Comparison of ENCODE assay signal across 17 cellular contexts in genomic region chr13:66992683-66993082, GRCh38.
DNase-seq lines count a peak whose midpoint lies in the region; ATAC-seq, FAIRE-seq and TF ChIP-seq lines count a peak whose summit lies in the region.
"Had no signal": no experiment of that assay in that cellular context is flagged by ENCODE, and none has a peak within 500 bp of the region (broad histone marks: within the 10 kb centered on the region; RNA-seq: fewer than 3 reads in every experiment).

No MANE protein-coding gene starts in this region.

- H3K36me3 Mint-ChIP-seq in GM23338 (ENCODE audit: low read depth) (no peaks in the 10 kb centered on the region), activated B cell treated with CpG ODN at 0.5 μM for 24 hours (ENCODE audit: low read depth) (no peaks in the 10 kb centered on the region)
- H3K36me3 Mint-ChIP-seq: CD14-positive monocyte had no signal

- no peaks in the 10 kb centered on the region for H3F3A ChIP-seq in GM23338 (replicated peaks; ENCODE audit: low read depth)
- no peaks in the 10 kb centered on the region for H3F3A ChIP-seq in smooth muscle cell (ENCODE audit: low read depth)

- no TSS peak for BruUV-seq in endothelial cell of umbilical vein (replicated peaks; lab: Mats Ljungman, UMichigan)

- TF ChIP-seq POLR2A in endothelial cell of umbilical vein (IDR thresholded peaks at IDR 0.05; ENCODE audit: low read depth, low read length): no peak

- H3K9me1 ChIP-seq in endothelial cell of umbilical vein (replicated peaks; ENCODE audit: control insufficient read depth, extremely low read depth, insufficient read depth, low read length): no peaks in the 10 kb centered on the region

- peak; percentile 26 for FAIRE-seq in endothelial cell of umbilical vein (lab: Jason Lieb, UNC)
- FAIRE-seq: H54 had no signal

- no peak overlapping the region for H3K4me2 ChIP-seq in GM23338
- H3K4me2 ChIP-seq in endothelial cell of umbilical vein (ENCODE audit: insufficient read depth, low read length): no peak overlapping the region
- no peak overlapping the region for H3K4me2 ChIP-seq in smooth muscle cell
- H3K4me2 ChIP-seq: KMS-11 had no signal

- CTCF ChIA-PET in activated B cell treated with CpG ODN at 0.5 μM for 24 hours (lab: Charles Lee) (interaction anchor here (2.0 kb wide), 1 partner anchor 231 kb away, joined by 7 read pairs; no protein-coding TSS in a partner anchor), endothelial cell of umbilical vein (lab: Charles Lee) (interaction anchor here (0.6 to 1.7 kb wide), 6 partner anchors 8 to 1336 kb away, joined by 3 to 13 read pairs (median 3); no protein-coding TSS in a partner anchor)

- H4K20me1 ChIP-seq in GM23338 (replicated peaks; ENCODE audit: insufficient read depth) (no peaks in the 10 kb centered on the region), endothelial cell of umbilical vein (replicated peaks; ENCODE audit: control insufficient read depth, extremely low read depth, insufficient read depth, low read length) (no peaks in the 10 kb centered on the region), smooth muscle cell (ENCODE audit: low read depth) (no peaks in the 10 kb centered on the region)

- H3K4me3 ChIP-seq in GM23338 (no peak overlapping the region), endothelial cell of umbilical vein (replicated peaks in 1 of 3; ENCODE audit: insufficient read depth in 1 of 3, low read depth in 1 of 3, low read length in 3 of 3) (no peak overlapping the region), smooth muscle cell (no peak overlapping the region), BE2C (ENCODE audit: low read depth, low read length) (no peak overlapping the region), heart right ventricle (no peak overlapping the region)

- DNase-seq in GM23338 (ENCODE audit: low spot score): no peak
- no peak for DNase-seq in activated B cell treated with CpG ODN at 0.5 μM for 24 hours
- no peak for DNase-seq in endothelial cell of umbilical vein (ENCODE audit: low read depth, low spot score)
- no peak for DNase-seq in smooth muscle cell (lab: John Stamatoyannopoulos, UW; ENCODE audit: unreplicated experiment)
- no peak for DNase-seq in BE2C
- no peak for DNase-seq in heart right ventricle
- no peak for DNase-seq in left colon
- DNase-seq: DMS79 treated with DMSO at 0.1 percent for 48 hours, HFFc6, NCI-H1092, NCI-H1436 treated with DMSO at 0.1 percent for 48 hours, NCI-H2029, NCI-H526, Right ventricle myocardium superior had no signal

- TF ChIP-seq CTCF in GM23338 (conservative IDR thresholded peaks at IDR 0.05; ENCODE audit: low read depth in 2 of 2): no peak
- TF ChIP-seq CTCF in activated B cell treated with CpG ODN at 0.5 μM for 24 hours (IDR thresholded peaks at IDR 0.05): no peak
- no peak for TF ChIP-seq CTCF in endothelial cell of umbilical vein (IDR thresholded peaks at IDR 0.05; ENCODE audit: extremely low read depth in 1 of 2, insufficient read depth in 1 of 2, low read depth in 1 of 2, low read length in 2 of 2)
- TF ChIP-seq CTCF in smooth muscle cell (IDR thresholded peaks at IDR 0.05; ENCODE audit: borderline replicate concordance, insufficient read depth, poor library complexity, severe bottlenecking): no peak
- TF ChIP-seq CTCF in BE2C (IDR thresholded peaks at IDR 0.05; ENCODE audit: low read depth, low read length): no peak
- no peak for TF ChIP-seq CTCF in heart right ventricle (IDR thresholded peaks at IDR 0.05)

- H3K27me3 ChIP-seq in GM23338 (ENCODE audit: insufficient read depth): no peaks in the 10 kb centered on the region
- H3K27me3 ChIP-seq in endothelial cell of umbilical vein (ENCODE audit: control insufficient read depth in 2 of 2, insufficient read depth in 2 of 2, low read length in 2 of 2): no peaks in the 10 kb centered on the region
- no peaks in the 10 kb centered on the region for H3K27me3 ChIP-seq in smooth muscle cell (ENCODE audit: low read depth)
- H3K27me3 ChIP-seq in BE2C: no peaks in the 10 kb centered on the region
- H3K27me3 ChIP-seq in heart right ventricle: no peaks in the 10 kb centered on the region

- H3K79me2 ChIP-seq in GM23338 (replicated peaks; ENCODE audit: insufficient read depth) (no peaks in the 10 kb centered on the region), endothelial cell of umbilical vein (ENCODE audit: control insufficient read depth, insufficient read depth, low read length) (no peaks in the 10 kb centered on the region), smooth muscle cell (ENCODE audit: low read depth) (no peaks in the 10 kb centered on the region)

- ATAC-seq in GM23338 (no peak), activated B cell treated with CpG ODN at 0.5 μM for 24 hours (ENCODE audit: low read depth) (no peak), heart right ventricle (no peak), left colon (no peak)

- H3K9ac ChIP-seq in endothelial cell of umbilical vein (replicated peaks; ENCODE audit: extremely low read depth, insufficient read depth, low read length): no peak overlapping the region
- H3K9ac ChIP-seq in smooth muscle cell (ENCODE audit: low read depth): no peak overlapping the region
- H3K9ac ChIP-seq: KMS-11 had no signal

- peaks cover 3% of the 10 kb centered on the region for H3K27me3 Mint-ChIP-seq in GM23338 (ENCODE audit: insufficient read depth, low read depth, poor library complexity)
- H3K27me3 Mint-ChIP-seq in activated B cell treated with CpG ODN at 0.5 μM for 24 hours: no peaks in the 10 kb centered on the region

- H3K4me1 ChIP-seq in GM23338 (ENCODE audit: insufficient read depth) (peaks cover 15% of the 10 kb centered on the region; the same call in 1 of the 2 replicates), endothelial cell of umbilical vein (ENCODE audit: control insufficient read depth, extremely low read depth, insufficient read depth, low read length) (peaks cover 16% of the 10 kb centered on the region), smooth muscle cell (ENCODE audit: low read depth) (no peaks in the 10 kb centered on the region), BE2C (peaks cover 6% of the 10 kb centered on the region), heart right ventricle (peaks cover 0 to 14% (median 6%) of the 10 kb centered on the region in 9 donors)

- dilution Hi-C loops in endothelial cell of umbilical vein (cut with MboI; ENCODE audit: extremely low pct_ligation_motif_present, low sequenced_read_pairs): no loop called here

- POLR2A ChIA-PET in activated B cell treated with CpG ODN at 0.5 μM for 24 hours (lab: Charles Lee) (no interaction called here), endothelial cell of umbilical vein (lab: Charles Lee) (no interaction called here)

- no peaks in the 10 kb centered on the region for H3K9me3 Mint-ChIP-seq in GM23338
- no peaks in the 10 kb centered on the region for H3K9me3 Mint-ChIP-seq in activated B cell treated with CpG ODN at 0.5 μM for 24 hours
- H3K9me3 Mint-ChIP-seq: HFFc6 had no signal

- H2AFZ ChIP-seq in GM23338 (no peak overlapping the region), endothelial cell of umbilical vein (ENCODE audit: low read depth, low read length) (no peak overlapping the region), smooth muscle cell (ENCODE audit: low read depth) (peak overlapping the region; percentile 65)

- H3K9me3 ChIP-seq in endothelial cell of umbilical vein (replicated peaks; ENCODE audit: control insufficient read depth, insufficient read depth, low read length) (no peaks in the 10 kb centered on the region), smooth muscle cell (replicated peaks; ENCODE audit: low read depth) (no peaks in the 10 kb centered on the region), BE2C (no peaks in the 10 kb centered on the region), heart right ventricle (no peaks in the 10 kb centered on the region)

- H3K4me3 Mint-ChIP-seq in GM23338: no peak overlapping the region
- H3K4me3 Mint-ChIP-seq in activated B cell treated with CpG ODN at 0.5 μM for 24 hours: no peak overlapping the region
- H3K4me3 Mint-ChIP-seq: CD14-positive monocyte, HFFc6 had no signal

- intact Hi-C loops in activated B cell treated with CpG ODN at 0.5 μM for 24 hours (cut with micrococcal nuclease): loop anchor here (10.0 kb wide), 3 partner anchors 298 to 858 kb away; no protein-coding TSS in a partner anchor
- intact Hi-C loops in endothelial cell of umbilical vein (cut with micrococcal nuclease): loop anchor here (5.0 kb wide), 3 partner anchors 65 to 230 kb away; no protein-coding TSS in a partner anchor
- intact Hi-C loops in heart right ventricle (cut with DNase I): loop anchor here in 3 of 10 donors (5.0 to 10.0 kb wide), 3 partner anchors 98 to 232 kb away; no protein-coding TSS in a partner anchor
- intact Hi-C loops in left colon (cut with DNase I, micrococcal nuclease): no loop called here

- peak overlapping the region; percentile 94 for H3K27ac Mint-ChIP-seq in GM23338
- H3K27ac Mint-ChIP-seq in activated B cell treated with CpG ODN at 0.5 μM for 24 hours: peak overlapping the region; percentile 37
- H3K27ac Mint-ChIP-seq: CD14-positive monocyte, HFFc6 had no signal

- no peak overlapping the region for H3K27ac ChIP-seq in GM23338 (ENCODE audit: low read depth)
- H3K27ac ChIP-seq in endothelial cell of umbilical vein (ENCODE audit: insufficient read depth, low read depth, low read length): no peak overlapping the region
- no peak overlapping the region for H3K27ac ChIP-seq in smooth muscle cell (ENCODE audit: low read depth)
- no peak overlapping the region for H3K27ac ChIP-seq in heart right ventricle

- H3K9me2 ChIP-seq in GM23338 (ENCODE audit: insufficient read depth): no peaks in the 10 kb centered on the region

- no peaks in the 10 kb centered on the region for H3K36me3 ChIP-seq in GM23338 (ENCODE audit: insufficient read depth)
- H3K36me3 ChIP-seq in endothelial cell of umbilical vein (ENCODE audit: control insufficient read depth in 2 of 2, extremely low read depth in 1 of 2, insufficient read depth in 2 of 2, low read length in 2 of 2): no peaks in the 10 kb centered on the region
- H3K36me3 ChIP-seq in smooth muscle cell (ENCODE audit: low read depth): no peaks in the 10 kb centered on the region
- H3K36me3 ChIP-seq in BE2C: no peaks in the 10 kb centered on the region
- no peaks in the 10 kb centered on the region for H3K36me3 ChIP-seq in heart right ventricle

- WGBS in smooth muscle cell (ENCODE audit: low lambda C conversion rate): 33% methylated on average over 1 of the region's 1 CpG
- WGBS in heart right ventricle, 2 donors: 10 to 96% methylated on average over 1 of the region's 1 CpG

- H3K4me1 Mint-ChIP-seq in GM23338: peaks cover 22% of the 10 kb centered on the region
- H3K4me1 Mint-ChIP-seq in activated B cell treated with CpG ODN at 0.5 μM for 24 hours: peaks cover 33% of the 10 kb centered on the region

TF ChIP-seq in GM23338, 12 proteins besides CTCF, POLR2A, EP300 and RAD21 (continues in another document):
- TF ChIP-seq EZH2 (IDR thresholded peaks at IDR 0.05; ENCODE audit: low read depth, unreplicated experiment) (no peak), CREB1 (CRISPR knock-in tag; IDR thresholded peaks at IDR 0.05; ENCODE audit: low read depth) (no peak)

TF ChIP-seq in endothelial cell of umbilical vein, 7 proteins besides CTCF, POLR2A, EP300 and RAD21 (continues in another document):
- TF ChIP-seq MAX (IDR thresholded peaks at IDR 0.05; ENCODE audit: insufficient read depth, insufficient read length): no peak
- TF ChIP-seq FOS (IDR thresholded peaks at IDR 0.05; ENCODE audit: borderline replicate concordance, insufficient read depth, low read length): no peak

Comparison
In these comparisons a context has a peak if more than half of its experiments do, and no peak if none do; other contexts are left out.
1. intact Hi-C loops: an anchor here in activated B cell treated with CpG ODN at 0.5 μM for 24 hours (10.0 kb wide) and endothelial cell of umbilical vein (5.0 kb wide); none called in left colon.